10 cellular contexts compared by ENCODE assay signal in the genomic region with DNA sequence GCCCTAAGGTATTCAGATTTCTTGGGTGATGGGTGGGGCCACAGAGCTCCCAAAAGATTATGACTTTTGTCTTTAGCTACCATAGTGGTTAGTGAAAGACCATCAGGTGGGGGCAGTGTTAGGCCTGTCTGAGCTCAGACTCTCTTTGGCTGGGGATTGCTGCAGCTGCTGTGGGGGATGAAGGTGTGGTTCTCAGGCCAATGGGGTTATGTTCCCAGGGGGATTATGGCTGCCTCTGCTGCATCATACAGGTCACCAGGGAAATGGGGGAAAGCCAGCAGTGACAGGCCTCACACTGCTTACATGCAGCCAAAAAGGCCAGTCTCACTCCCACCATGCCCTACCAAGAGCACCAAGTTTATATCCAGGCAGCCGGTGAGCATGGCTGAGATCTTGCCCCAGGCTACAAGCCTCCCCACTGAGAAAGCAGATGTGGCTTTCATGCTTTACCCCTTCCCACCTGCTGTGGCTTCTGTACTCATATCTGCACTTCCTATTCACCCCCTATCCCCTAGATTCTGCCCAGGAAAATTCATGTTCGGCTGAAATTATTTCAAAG. TPM values are rescaled to one million over a fixed set of nuclear protein-coding genes. Genes with fewer than 3 reads are reported as not detected.
DNase-seq lines count a peak whose midpoint lies in the region; ATAC-seq and TF ChIP-seq lines count a peak whose summit lies in the region.
"Had no signal": no experiment of that assay in that cellular context is flagged by ENCODE, and none has a peak within 500 bp of the region (broad histone marks: within the 10 kb centered on the region; RNA-seq: fewer than 3 reads in every experiment).

No MANE protein-coding gene starts in this region.

- H3K27me3 Mint-ChIP-seq in IgD-negative memory B cell = no peaks in the 10 kb centered on the region

- peaks cover 24 to 28% (median 25%) of the 10 kb centered on the region in 3 donors for H3K4me1 Mint-ChIP-seq in IgD-negative memory B cell

- peak; percentile 82 for ATAC-seq in GM19043 (IDR thresholded peaks at IDR 0.05; ENCODE audit: low read depth, unreplicated experiment)
- peak; percentile 89 for ATAC-seq in HG02798 (IDR thresholded peaks at IDR 0.05; ENCODE audit: poor library complexity, unreplicated experiment)
- ATAC-seq in left cardiac atrium = no peak

- H3K4me3 Mint-ChIP-seq in IgD-negative memory B cell = peak overlapping the region in 2 of 4 donors; percentile 73 to 78

- H3K36me3 Mint-ChIP-seq in IgD-negative memory B cell = peaks cover 3% of the 10 kb centered on the region

- H3K4me1 ChIP-seq in A673 (ENCODE audit: insufficient read depth, low read length, poor library complexity, severe bottlenecking) = no peaks in the 10 kb centered on the region
- no peaks in the 10 kb centered on the region for H3K4me1 ChIP-seq in right atrium auricular region

- peak overlapping the region in 2 of 3 donors; percentile 17 to 72 for H3K27ac Mint-ChIP-seq in IgD-negative memory B cell
- H3K27ac Mint-ChIP-seq: activated T-helper 2 cell treated with anti-CD3 and anti-CD28 coated beads, Interferon-gamma antibody, Interleukin-2, Interleukin-4, amounts not matched to agents 10 μg/mL and 5 μg/mL and 100 μg/mL, durations not matched to agents 14 hours and 24 hours and 36 hours had no signal

- H3K27ac ChIP-seq in A673 (ENCODE audit: low read depth, low read length, poor library complexity, severe bottlenecking) = no peak overlapping the region
- H3K27ac ChIP-seq in caudate nucleus (ENCODE audit: low read depth, low read length) = no peak overlapping the region
- no peak overlapping the region for H3K27ac ChIP-seq in right atrium auricular region

- no peak for TF ChIP-seq CTCF in A673 (conservative IDR thresholded peaks at IDR 0.05; ENCODE audit: low read depth, low read length)
- TF ChIP-seq CTCF in right atrium auricular region (IDR thresholded peaks at IDR 0.05) = no peak

- no peaks in the 10 kb centered on the region for H3K9me3 ChIP-seq in A673 (ENCODE audit: low read depth, low read length, poor library complexity, severe bottlenecking)
- H3K9me3 ChIP-seq in right atrium auricular region = no peaks in the 10 kb centered on the region

- CTCF ChIA-PET in A673 (lab: Charles Lee) = no interaction called here

- H3K4me3 ChIP-seq in A673 (ENCODE audit: low read depth, low read length, poor library complexity, severe bottlenecking) = no peak overlapping the region
- H3K4me3 ChIP-seq in right atrium auricular region = no peak overlapping the region

- H3K9me3 Mint-ChIP-seq in IgD-negative memory B cell = peaks cover 0 to 5% (median 0%) of the 10 kb centered on the region in 3 donors

- no peaks in the 10 kb centered on the region for H3K36me3 ChIP-seq in A673 (ENCODE audit: insufficient read depth, low read length, poor library complexity, severe bottlenecking)
- no peaks in the 10 kb centered on the region for H3K36me3 ChIP-seq in right atrium auricular region

- DNase-seq in A673 (ENCODE audit: low spot score) (peak; percentile 40), caudate nucleus (lab: John Stamatoyannopoulos, UW) (no peak), left cardiac atrium (no peak), right atrium auricular region (ENCODE audit: low spot score) (no peak)
- DNase-seq in stimulated activated CD4-positive, alpha-beta T cell treated with anti-CD3 and anti-CD28 coated beads, Interleukin-1b, Interleukin-23, amount 100 ng/mL, for 48 hours = no peak
- DNase-seq: NCI-H1092 treated with DMSO at 0.1 percent for 48 hours had no signal

- H3K27me3 ChIP-seq in A673 (replicated peaks; ENCODE audit: insufficient read depth, low read depth, low read length, poor library complexity) (no peaks in the 10 kb centered on the region), right atrium auricular region (no peaks in the 10 kb centered on the region)

- POLR2A ChIA-PET in A673 (lab: Charles Lee; ENCODE audit: low non-redundant PET) = no interaction called here

- intact Hi-C loops in A673 (cut with micrococcal nuclease; ENCODE audit: unreplicated experiment) (no loop called here), left cardiac atrium (cut with DNase I) (no loop called here)

- BruUV-seq in A673 (replicated peaks; lab: Mats Ljungman, UMichigan) = no TSS peak

RNA-seq across cellular contexts. Expression of a gene that starts 24.8 kb away (rescaled TPM):
- total RNA-seq in A673 (2021) (5.1 and 5.5 TPM in 2 replicates), left cardiac atrium (1 to 10 TPM; 1.2 to 1.5 TPM), right atrium auricular region (1 to 10 TPM in 1 of 2 donors, under 1 TPM in 1; 0.30 to 1.6 TPM)
- 0.11 TPM for polyA plus RNA-seq in IgD-negative memory B cell

Comparison
In these comparisons a context has a peak if more than half of its experiments do, and no peak if none do; other contexts are left out.
1. ATAC-seq: peak in GM19043 (single experiment) and HG02798 (single experiment); none in left cardiac atrium (0 of 2).